ENCODE assay signal across 22 cellular contexts in the genomic region with DNA sequence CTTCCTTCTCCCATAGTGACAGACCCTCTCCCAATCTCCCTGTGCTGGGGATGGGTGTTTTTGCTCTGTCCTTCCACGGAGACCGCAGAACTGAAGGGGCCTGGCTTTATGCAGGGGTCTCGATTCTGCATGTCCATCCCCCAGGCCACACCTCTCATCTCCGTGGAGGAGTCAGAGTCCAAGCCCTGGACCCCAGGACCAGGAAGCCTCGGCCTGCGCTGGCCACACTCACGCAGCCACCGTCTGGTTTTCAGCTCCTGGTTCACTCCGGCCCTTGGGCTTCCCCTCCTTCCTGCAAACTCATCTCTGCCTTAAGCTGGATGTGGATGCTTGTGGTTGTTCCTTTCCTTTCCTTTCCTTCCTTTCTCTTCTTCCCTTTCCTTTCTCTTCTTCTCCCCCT.
DNase-seq lines count a peak whose midpoint lies in the region; ATAC-seq and TF ChIP-seq lines count a peak whose summit lies in the region.
"Had no signal": no experiment of that assay in that cellular context is flagged by ENCODE, and none has a peak within 500 bp of the region (broad histone marks: within the 10 kb centered on the region; RNA-seq: fewer than 3 reads in every experiment).

No MANE protein-coding gene starts in this region.

- no peaks in the 10 kb centered on the region for H3K9me2 ChIP-seq in SK-N-SH

- no peak overlapping the region for H2AFZ ChIP-seq in SK-N-SH (ENCODE audit: low read depth)

- H3K27ac Mint-ChIP-seq in WTC11 (peak overlapping the region; percentile 10), glutamatergic neuron (ENCODE audit: unreplicated experiment) (peak overlapping the region; percentile 29)
- peak overlapping the region; percentile 81 for H3K27ac Mint-ChIP-seq in stimulated activated memory B cell treated with anti-CD40 and anti-IgM and Interleukin-4, amounts not matched to agents 10 μg/mL and 1 μg/mL and 100 μg/mL, for 72 hours
- H3K27ac Mint-ChIP-seq: CD4-positive, alpha-beta T cell; HFFc6 had no signal

- no peak overlapping the region for H3K4me3 Mint-ChIP-seq in WTC11
- H3K4me3 Mint-ChIP-seq in glutamatergic neuron (ENCODE audit: unreplicated experiment) = peak overlapping the region; percentile 21
- peak overlapping the region; percentile 53 for H3K4me3 Mint-ChIP-seq in stimulated activated memory B cell treated with anti-CD40 and anti-IgM and Interleukin-4, amounts not matched to agents 10 μg/mL and 1 μg/mL and 100 μg/mL, for 72 hours
- H3K4me3 Mint-ChIP-seq: CD4-positive, alpha-beta T cell; HFFc6 had no signal

- peaks cover 9% of the 10 kb centered on the region; the same call in 1 of the 2 replicates for H3K36me3 Mint-ChIP-seq in WTC11
- H3K36me3 Mint-ChIP-seq in glutamatergic neuron (ENCODE audit: unreplicated experiment) = no peaks in the 10 kb centered on the region
- H3K36me3 Mint-ChIP-seq in stimulated activated memory B cell treated with anti-CD40 and anti-IgM and Interleukin-4, amounts not matched to agents 10 μg/mL and 1 μg/mL and 100 μg/mL, for 72 hours = peaks cover 5% of the 10 kb centered on the region

- H3K9me3 Mint-ChIP-seq in WTC11 = no peaks in the 10 kb centered on the region
- peaks cover 7% of the 10 kb centered on the region for H3K9me3 Mint-ChIP-seq in glutamatergic neuron (ENCODE audit: unreplicated experiment)
- no peaks in the 10 kb centered on the region for H3K9me3 Mint-ChIP-seq in stimulated activated memory B cell treated with anti-CD40 and anti-IgM and Interleukin-4, amounts not matched to agents 10 μg/mL and 1 μg/mL and 100 μg/mL, for 72 hours
- H3K9me3 Mint-ChIP-seq: CD4-positive, alpha-beta T cell; HFFc6 had no signal

- H3K9ac ChIP-seq in SK-N-SH = no peak overlapping the region

- no peaks in the 10 kb centered on the region for H3K79me2 ChIP-seq in SK-N-SH (ENCODE audit: insufficient read depth)

- peaks cover 0 to 8% of the 10 kb centered on the region in 2 experiments; a peak in 2 of 4 replicates for H3K4me1 ChIP-seq in SK-N-SH (ENCODE audit: control insufficient read depth in 1 of 2, insufficient read depth in 2 of 2, low read depth in 1 of 2, low read length in 1 of 2)

- H3K4me3 ChIP-seq in SK-N-SH (ENCODE audit: low read depth in 2 of 2, low read length in 1 of 2) = no peak overlapping the region
- H3K4me3 ChIP-seq: GM12878 had no signal

- ATAC-seq in SK-N-SH treated with all-trans-retinoic acid at 6 μM for 48 hours = no peak
- ATAC-seq in WTC11 = no peak
- ATAC-seq in stimulated activated memory B cell treated with anti-CD40 and anti-IgM and Interleukin-4, amounts not matched to agents 10 μg/mL and 1 μg/mL and 100 μg/mL, for 72 hours = no peak
- ATAC-seq: GM12878, Panc1, Right ventricle myocardium inferior had no signal

- TF ChIP-seq RAD21 in SK-N-SH (IDR thresholded peaks at IDR 0.05; ENCODE audit: low read length) = no peak

- no peaks in the 10 kb centered on the region for H3K36me3 ChIP-seq in SK-N-SH (replicated peaks in 1 of 2; ENCODE audit: control insufficient read depth in 1 of 2, insufficient read depth in 2 of 2, low read length in 1 of 2)

- no peaks in the 10 kb centered on the region for H3K9me3 ChIP-seq in SK-N-SH

- TF ChIP-seq CTCF in SK-N-SH (IDR thresholded peaks at IDR 0.05) = no peak
- TF ChIP-seq CTCF in WTC11 (IDR thresholded peaks at IDR 0.05) = no peak
- TF ChIP-seq CTCF in glutamatergic neuron (IDR thresholded peaks at IDR 0.05; ENCODE audit: partially characterized antibody, unreplicated experiment) = no peak

- no peak overlapping the region for H3K27ac ChIP-seq in SK-N-SH (ENCODE audit: low read depth in 2 of 2, low read length in 1 of 2)
- H3K27ac ChIP-seq: 22Rv1 had no signal

- H4K20me1 ChIP-seq in SK-N-SH (ENCODE audit: insufficient read depth) = no peaks in the 10 kb centered on the region

- H3F3A ChIP-seq in SK-N-SH (replicated peaks; ENCODE audit: insufficient read depth) = no peaks in the 10 kb centered on the region

- 72% methylated on average over 9 of the region's 9 CpGs for WGBS in SK-N-SH (ENCODE audit: low lambda C conversion rate)

- H3K4me1 Mint-ChIP-seq in WTC11 (peaks cover 22% of the 10 kb centered on the region), glutamatergic neuron (ENCODE audit: low read depth, unreplicated experiment) (peaks cover 18% of the 10 kb centered on the region)
- H3K4me1 Mint-ChIP-seq in stimulated activated memory B cell treated with anti-CD40 and anti-IgM and Interleukin-4, amounts not matched to agents 10 μg/mL and 1 μg/mL and 100 μg/mL, for 72 hours = peaks cover 39% of the 10 kb centered on the region

- no peak for TF ChIP-seq EP300 in SK-N-SH (IDR thresholded peaks at IDR 0.05; ENCODE audit: borderline replicate concordance in 1 of 2, low read depth in 1 of 2, low read length in 1 of 2)

- POLR2A ChIA-PET in SK-N-SH (lab: Yijun Ruan, JAX) (no interaction called here), WTC11 (lab: Charles Lee) (no interaction called here)

- DNase-seq in SK-N-SH (peak; percentile 61), WTC11 (ENCODE audit: low spot score) (no peak), glutamatergic neuron (no peak), T1000 (lab: John Stamatoyannopoulos, UW) (no peak), DMS153 (lab: John Stamatoyannopoulos, UW) (no peak), activated T-cell treated with anti-CD3 and anti-CD28 coated beads for 4 hours (no peak)
- DNase-seq: AML-193; CD4-positive, alpha-beta T cell; EL; HFFc6; KG1; MV-4-11; NCI-H1417; NCI-H187; NCI-H226; NCI-H524 treated with DMSO at 0.1 percent for 48 hours had no signal

- H3K27me3 Mint-ChIP-seq in WTC11 (ENCODE audit: low read depth) (no peaks in the 10 kb centered on the region), glutamatergic neuron (ENCODE audit: unreplicated experiment) (peaks cover 2% of the 10 kb centered on the region)
- H3K27me3 Mint-ChIP-seq in stimulated activated memory B cell treated with anti-CD40 and anti-IgM and Interleukin-4, amounts not matched to agents 10 μg/mL and 1 μg/mL and 100 μg/mL, for 72 hours = peaks cover 54% of the 10 kb centered on the region
- H3K27me3 Mint-ChIP-seq: CD4-positive, alpha-beta T cell had no signal

- no peak overlapping the region for H3K4me2 ChIP-seq in SK-N-SH

- CTCF ChIA-PET in SK-N-SH (lab: Yijun Ruan, JAX) = interaction anchor here (1.2 to 1.3 kb wide), 2 partner anchors 19 to 91 kb away, joined by 3 read pairs; partner anchors contain the start of gene MGAT5B
- CTCF ChIA-PET in WTC11 (lab: Charles Lee) = interaction anchor here (1.0 to 1.8 kb wide), 3 partner anchors 19 to 278 kb away, joined by 4 to 5 read pairs (median 5); no protein-coding TSS in a partner anchor

- no peaks in the 10 kb centered on the region for H3K27me3 ChIP-seq in SK-N-SH (ENCODE audit: insufficient read depth)

TF ChIP-seq in SK-N-SH, 30 proteins besides CTCF, POLR2A, EP300 and RAD21 (continues in another document):
- TF ChIP-seq, protein P1, sequence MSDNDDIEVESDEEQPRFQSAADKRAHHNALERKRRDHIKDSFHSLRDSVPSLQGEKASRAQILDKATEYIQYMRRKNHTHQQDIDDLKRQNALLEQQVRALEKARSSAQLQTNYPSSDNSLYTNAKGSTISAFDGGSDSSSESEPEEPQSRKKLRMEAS (IDR thresholded peaks at IDR 0.05; ENCODE audit: low read depth) = no peak
- no peak for TF ChIP-seq RXRA (IDR thresholded peaks at IDR 0.05; ENCODE audit: borderline replicate concordance, low read depth)

TF ChIP-seq in SK-N-SH treated with all-trans-retinoic acid at 6 μM for 48 hours, 23 proteins besides CTCF, POLR2A, EP300 and RAD21 (continues in another document):
- TF ChIP-seq ESRRG (CRISPR knock-in tag; IDR thresholded peaks at IDR 0.05) (no peak), ZC3H10 (CRISPR knock-in tag; IDR thresholded peaks at IDR 0.05) (no peak), RARB (CRISPR knock-in tag; IDR thresholded peaks at IDR 0.05) (no peak), OSR1 (CRISPR knock-in tag; IDR thresholded peaks at IDR 0.05) (no peak), TCF4 (CRISPR knock-in tag; IDR thresholded peaks at IDR 0.05; ENCODE audit: borderline replicate concordance) (no peak), ISL1 (CRISPR knock-in tag; IDR thresholded peaks at IDR 0.05) (no peak), GLIS3 (CRISPR knock-in tag; IDR thresholded peaks at IDR 0.05) (no peak), ZNF8 (CRISPR knock-in tag; IDR thresholded peaks at IDR 0.05) (no peak)
- TF ChIP-seq, protein P2, sequence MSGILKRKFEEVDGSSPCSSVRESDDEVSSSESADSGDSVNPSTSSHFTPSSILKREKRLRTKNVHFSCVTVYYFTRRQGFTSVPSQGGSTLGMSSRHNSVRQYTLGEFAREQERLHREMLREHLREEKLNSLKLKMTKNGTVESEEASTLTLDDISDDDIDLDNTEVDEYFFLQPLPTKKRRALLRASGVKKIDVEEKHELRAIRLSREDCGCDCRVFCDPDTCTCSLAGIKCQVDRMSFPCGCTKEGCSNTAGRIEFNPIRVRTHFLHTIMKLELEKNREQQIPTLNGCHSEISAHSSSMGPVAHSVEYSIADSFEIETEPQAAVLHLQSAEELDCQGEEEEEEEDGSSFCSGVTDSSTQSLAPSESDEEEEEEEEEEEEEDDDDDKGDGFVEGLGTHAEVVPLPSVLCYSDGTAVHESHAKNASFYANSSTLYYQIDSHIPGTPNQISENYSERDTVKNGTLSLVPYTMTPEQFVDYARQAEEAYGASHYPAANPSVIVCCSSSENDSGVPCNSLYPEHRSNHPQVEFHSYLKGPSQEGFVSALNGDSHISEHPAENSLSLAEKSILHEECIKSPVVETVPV (CRISPR knock-in tag; IDR thresholded peaks at IDR 0.05) = no peak

TF ChIP-seq in WTC11, 78 proteins besides CTCF, POLR2A, EP300 and RAD21 (continues in another document):
- TF ChIP-seq, protein P3, sequence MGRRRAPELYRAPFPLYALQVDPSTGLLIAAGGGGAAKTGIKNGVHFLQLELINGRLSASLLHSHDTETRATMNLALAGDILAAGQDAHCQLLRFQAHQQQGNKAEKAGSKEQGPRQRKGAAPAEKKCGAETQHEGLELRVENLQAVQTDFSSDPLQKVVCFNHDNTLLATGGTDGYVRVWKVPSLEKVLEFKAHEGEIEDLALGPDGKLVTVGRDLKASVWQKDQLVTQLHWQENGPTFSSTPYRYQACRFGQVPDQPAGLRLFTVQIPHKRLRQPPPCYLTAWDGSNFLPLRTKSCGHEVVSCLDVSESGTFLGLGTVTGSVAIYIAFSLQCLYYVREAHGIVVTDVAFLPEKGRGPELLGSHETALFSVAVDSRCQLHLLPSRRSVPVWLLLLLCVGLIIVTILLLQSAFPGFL (CRISPR knock-in tag; IDR thresholded peaks at IDR 0.05; ENCODE audit: borderline replicate concordance) = no peak

Comparison
In these comparisons a context has a peak if more than half of its experiments do, and no peak if none do; other contexts are left out.
1. H3K27ac Mint-ChIP-seq: peak in every context shown above with its lines; median percentile 81 in stimulated activated memory B cell treated with anti-CD40 and anti-IgM and Interleukin-4, amounts not matched to agents 10 μg/mL and 1 μg/mL and 100 μg/mL, for 72 hours; 29 in glutamatergic neuron; 10 in WTC11.